Comparison of ENCODE assay signal across 8 cellular contexts in genomic region chr3:127734754-127735473, GRCh38.
A peak's percentile ranks its signal among the peaks of the same experiment; 100 is the strongest.
DNase-seq lines count a peak whose midpoint lies in the region; ATAC-seq and TF ChIP-seq lines count a peak whose summit lies in the region.

No MANE protein-coding gene starts in this region.

- H3K27ac ChIP-seq in HL-60 (replicated peaks) (no peak overlapping the region), stomach smooth muscle (ENCODE audit: low read length) (peak overlapping the region; percentile 7), WERI-Rb-1 (no peak overlapping the region)

- peaks cover 15% of the 10 kb centered on the region for H3K27me3 Mint-ChIP-seq in activated CD8-positive, alpha-beta memory T cell treated with anti-CD3 and anti-CD28 coated beads, Interleukin-2, amount 10 ng/mL, durations not matched to agents 7 days and 5 days

- H3K9ac ChIP-seq in stomach smooth muscle (ENCODE audit: low read length in 2 of 2) = no peak overlapping the region

- peaks cover 12% of the 10 kb centered on the region for H3K4me1 Mint-ChIP-seq in activated CD8-positive, alpha-beta memory T cell treated with anti-CD3 and anti-CD28 coated beads, Interleukin-2, amount 10 ng/mL, durations not matched to agents 7 days and 5 days

- no peaks in the 10 kb centered on the region for H3K27me3 ChIP-seq in HL-60 (ENCODE audit: insufficient read depth, poor library complexity, severe bottlenecking)
- H3K27me3 ChIP-seq in stomach smooth muscle (ENCODE audit: control insufficient read depth in 1 of 2, insufficient read depth in 2 of 2, low read length in 2 of 2) = no peaks in the 10 kb centered on the region
- no peaks in the 10 kb centered on the region for H3K27me3 ChIP-seq in WERI-Rb-1 (ENCODE audit: insufficient read depth, low read depth, severe bottlenecking)

- DNase-seq in HL-60 (ENCODE audit: low read depth in 1 of 2, low spot score in 1 of 2) (peak; percentile 69 to 72), UCSD-AML1 (lab: John Stamatoyannopoulos, UW; ENCODE audit: unreplicated experiment) (peak; percentile 75), hepatic stellate cell (ENCODE audit: low spot score) (peak; percentile 83), WERI-Rb-1 (no peak)
- DNase-seq in activated CD8-positive, alpha-beta memory T cell treated with anti-CD3 and anti-CD28 coated beads, Interleukin-2, amount 10 ng/mL, durations not matched to agents 7 days and 5 days = no peak
- DNase-seq in stimulated activated CD4-positive, alpha-beta T cell treated with anti-CD3 and anti-CD28 coated beads, Interleukin-2, amount 100 ng/mL, for 24 hours = no peak

- no peaks in the 10 kb centered on the region for H3K9me3 Mint-ChIP-seq in activated CD8-positive, alpha-beta memory T cell treated with anti-CD3 and anti-CD28 coated beads, Interleukin-2, amount 10 ng/mL, durations not matched to agents 7 days and 5 days (ENCODE audit: low read depth)

- TF ChIP-seq CTCF in HL-60 (IDR thresholded peaks at IDR 0.05; ENCODE audit: insufficient read depth, low read length) (no peak), WERI-Rb-1 (IDR thresholded peaks at IDR 0.05; ENCODE audit: low read depth, low read length) (no peak)

- no peak overlapping the region for H3K27ac Mint-ChIP-seq in activated CD8-positive, alpha-beta memory T cell treated with anti-CD3 and anti-CD28 coated beads, Interleukin-2, amount 10 ng/mL, durations not matched to agents 7 days and 5 days

- H3K36me3 ChIP-seq in stomach smooth muscle (ENCODE audit: control insufficient read depth in 2 of 2, insufficient read depth in 2 of 2, low read length in 2 of 2) = peaks cover 0 to 3% of the 10 kb centered on the region in 2 donors
- H3K36me3 ChIP-seq in WERI-Rb-1 = no peaks in the 10 kb centered on the region

- no peaks in the 10 kb centered on the region for H3K9me3 ChIP-seq in stomach smooth muscle (ENCODE audit: control insufficient read depth in 2 of 2, low read length in 2 of 2)
- no peaks in the 10 kb centered on the region for H3K9me3 ChIP-seq in WERI-Rb-1 (ENCODE audit: severe bottlenecking)

- H3K4me3 ChIP-seq in HL-60 (replicated peaks; ENCODE audit: insufficient read depth, low read length) (no peak overlapping the region), stomach smooth muscle (ENCODE audit: low read length in 2 of 2) (peak overlapping the region in 1 of 2 donors; percentile 29), WERI-Rb-1 (ENCODE audit: low read depth, low read length) (no peak overlapping the region)

- no peak for ATAC-seq in activated CD8-positive, alpha-beta memory T cell treated with anti-CD3 and anti-CD28 coated beads, Interleukin-2, amount 10 ng/mL, durations not matched to agents 7 days and 5 days
- ATAC-seq in GM21528 (IDR thresholded peaks at IDR 0.05; ENCODE audit: low FRiP score, unreplicated experiment) = no peak

- no peaks in the 10 kb centered on the region for H3K36me3 Mint-ChIP-seq in activated CD8-positive, alpha-beta memory T cell treated with anti-CD3 and anti-CD28 coated beads, Interleukin-2, amount 10 ng/mL, durations not matched to agents 7 days and 5 days

- peaks cover 53% of the 10 kb centered on the region for H3K4me1 ChIP-seq in stomach smooth muscle (ENCODE audit: control insufficient read depth, insufficient read depth, low read length)

- H3K4me3 Mint-ChIP-seq in activated CD8-positive, alpha-beta memory T cell treated with anti-CD3 and anti-CD28 coated beads, Interleukin-2, amount 10 ng/mL, durations not matched to agents 7 days and 5 days = no peak overlapping the region

- CTCF ChIA-PET in activated CD8-positive, alpha-beta memory T cell treated with anti-CD3 and anti-CD28 coated beads, Interleukin-2, amount 10 ng/mL, durations not matched to agents 7 days and 5 days (lab: Charles Lee) = no interaction called here

Comparison
In these comparisons a context has a peak if more than half of its experiments do, and no peak if none do; other contexts are left out.
1. DNase-seq: peak in HL-60 (2 of 2), UCSD-AML1 (single experiment) and hepatic stellate cell (single experiment); none in WERI-Rb-1 (single experiment), activated CD8-positive, alpha-beta memory T cell treated with anti-CD3 and anti-CD28 coated beads, Interleukin-2, amount 10 ng/mL, durations not matched to agents 7 days and 5 days (single experiment) and stimulated activated CD4-positive, alpha-beta T cell treated with anti-CD3 and anti-CD28 coated beads, Interleukin-2, amount 100 ng/mL, for 24 hours (0 of 2).